2 cellular contexts compared by ENCODE assay signal in the genomic region with DNA sequence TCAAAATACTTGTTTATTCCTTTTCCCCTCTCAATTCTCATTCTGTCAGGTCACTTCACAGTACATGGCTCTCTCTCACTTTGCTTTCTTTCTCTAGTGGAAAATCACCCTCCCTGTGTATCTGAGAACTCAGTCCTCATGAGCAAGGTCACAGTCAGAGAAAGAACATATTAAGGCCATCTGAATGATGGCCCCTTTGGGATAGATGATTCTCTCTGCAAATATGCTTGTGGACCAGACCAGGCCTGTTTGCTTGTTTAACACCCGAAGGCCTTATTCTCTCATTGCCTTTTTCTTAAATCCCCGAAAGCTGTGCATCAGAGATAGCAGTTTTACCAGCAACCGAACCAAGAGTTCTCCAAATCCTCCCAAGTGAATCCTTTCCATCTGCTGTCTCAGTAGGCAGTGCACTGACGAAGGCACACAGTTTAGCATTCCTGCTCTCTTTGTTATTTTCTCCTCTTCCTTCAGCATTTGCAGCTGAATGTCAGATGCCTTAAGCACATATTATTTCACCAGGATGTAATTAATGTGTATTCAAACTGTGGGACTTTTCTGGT.
A peak's percentile ranks its signal among the peaks of the same experiment; 100 is the strongest.
TF ChIP-seq lines count a peak whose summit lies in the region.

No MANE protein-coding gene starts in this region.

TF ChIP-seq in HepG2, 621 proteins besides CTCF, POLR2A, EP300 and RAD21:
- TF ChIP-seq NR0B2 (CRISPR knock-in tag; IDR thresholded peaks at IDR 0.05) (no peak), PHB2 (IDR thresholded peaks at IDR 0.05; ENCODE audit: partially characterized antibody) (no peak), ELF1 (CRISPR knock-in tag; IDR thresholded peaks at IDR 0.05) (no peak), ZNF792 (CRISPR knock-in tag; IDR thresholded peaks at IDR 0.05) (peak; percentile 64; the same call in 1 of the 2 replicates), SKI (IDR thresholded peaks at IDR 0.05; ENCODE audit: partially characterized antibody) (no peak), SP140L (CRISPR knock-in tag; IDR thresholded peaks at IDR 0.05; ENCODE audit: borderline replicate concordance) (no peak)
TF ChIP-seq in HepG2: peak in this region for 1.

TF ChIP-seq in H1, 55 proteins besides CTCF, POLR2A, EP300 and RAD21:
- TF ChIP-seq KDM5A (IDR thresholded peaks at IDR 0.05; ENCODE audit: low read length) = no peak
